17 cellular contexts compared by ENCODE assay signal in the genomic region with DNA sequence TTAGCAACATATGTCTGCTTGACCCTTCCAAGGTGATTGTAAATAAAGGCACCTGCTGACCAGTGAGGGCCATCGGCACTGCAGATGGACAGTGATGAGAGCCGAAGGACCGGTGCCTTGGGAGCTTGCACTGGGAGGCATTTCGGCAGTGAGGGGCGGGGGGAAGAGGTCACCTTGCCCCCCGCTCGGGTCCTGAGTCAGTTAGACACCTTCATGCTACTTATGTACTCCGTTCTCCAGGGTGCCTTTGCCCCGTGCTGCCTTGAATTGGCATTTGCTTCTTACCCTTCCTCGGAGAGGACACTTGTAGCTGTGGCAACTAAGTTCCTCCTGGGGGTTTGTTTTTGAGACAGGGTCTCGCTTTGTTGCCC.
"Had no signal": no experiment of that assay in that cellular context is flagged by ENCODE, and none has a peak within 500 bp of the region (broad histone marks: within the 10 kb centered on the region; RNA-seq: fewer than 3 reads in every experiment).

No MANE protein-coding gene starts in this region.

- H3K27me3 Mint-ChIP-seq: IgD-negative memory B cell had no signal

- FAIRE-seq: K562 had no signal

- H3K4me3 Mint-ChIP-seq: IgD-negative memory B cell had no signal

- H3K27ac ChIP-seq: KMS-11, RWPE1, SJSA1, SK-N-MC had no signal

- H3K4me3 ChIP-seq: K562, SJSA1, SK-N-MC had no signal

- H3K27ac Mint-ChIP-seq: IgD-negative memory B cell had no signal

- H3K36me3 ChIP-seq: SJSA1 had no signal

- H3K36me3 Mint-ChIP-seq: IgD-negative memory B cell had no signal

- H3K9me3 Mint-ChIP-seq: IgD-negative memory B cell had no signal

- DNase-seq: Kasumi-1, MM.1S, NCI-H1092 treated with DMSO at 0.1 percent for 48 hours, NCI-H1436, NCI-H1930, NCI-H2081, NCI-H2107, NCI-H2227 treated with DMSO at 0.1 percent for 48 hours, NCI-H524 treated with DMSO at 0.1 percent for 48 hours, NCI-H774, SIG-M5 had no signal

- H3K4me2 ChIP-seq: KMS-11 had no signal

- H3K9ac ChIP-seq: KMS-11 had no signal

- H3K9me3 ChIP-seq: SJSA1 had no signal

- ATAC-seq: K562 had no signal
